ENCODE assay signal across 8 cellular contexts in genomic region chr16:28212532-28212873, GRCh38. TPM values are rescaled to one million over a fixed set of nuclear protein-coding genes. Genes with fewer than 3 reads are reported as not detected.
A peak's percentile ranks its signal among the peaks of the same experiment; 100 is the strongest.
DNase-seq lines count a peak whose midpoint lies in the region; ATAC-seq, FAIRE-seq and TF ChIP-seq lines count a peak whose summit lies in the region.

No MANE protein-coding gene starts in this region.

- H3K9ac ChIP-seq in GM12878 (ENCODE audit: control insufficient read depth, insufficient read depth, low read length): peak overlapping the region; percentile 54

- H3K79me2 ChIP-seq in ACC112 (ENCODE audit: control insufficient read depth, insufficient read depth, low read length, unreplicated experiment) (peaks cover 41% of the 10 kb centered on the region), GM12878 (ENCODE audit: control insufficient read depth, insufficient read depth, low read length) (peaks cover 40% of the 10 kb centered on the region)

- H3K36me3 ChIP-seq in ACC112 (ENCODE audit: insufficient read depth, low read length) (peaks cover 13% of the 10 kb centered on the region), GM12878 (ENCODE audit: control insufficient read depth in 2 of 2, insufficient read depth in 2 of 2, low read length in 1 of 2) (peaks cover 0 to 6% of the 10 kb centered on the region in 2 experiments; a peak in 3 of 4 replicates)

- no peak for TF ChIP-seq EP300 in GM12878 (IDR thresholded peaks at IDR 0.05; ENCODE audit: borderline replicate concordance in 1 of 2, control insufficient read depth in 1 of 2, low read depth in 2 of 2, low read length in 2 of 2)

- H3K27me3 ChIP-seq in ACC112 (ENCODE audit: insufficient read depth, low read length) (no peaks in the 10 kb centered on the region), GM12878 (replicated peaks in 1 of 2; ENCODE audit: control insufficient read depth in 2 of 2, insufficient read depth in 2 of 2, low read length in 1 of 2) (no peaks in the 10 kb centered on the region), mononuclear cell (ENCODE audit: insufficient read depth, low read length) (no peaks in the 10 kb centered on the region)

- intact Hi-C loops in GM12878 (cut with micrococcal nuclease; ENCODE audit: unreplicated experiment): no loop called here

- FAIRE-seq in GM12878 (lab: Jason Lieb, UNC): no peak

- H3K4me2 ChIP-seq in GM12878 (ENCODE audit: control insufficient read depth, insufficient read depth): peak overlapping the region; percentile 85

- H4K20me1 ChIP-seq in GM12878 (ENCODE audit: control insufficient read depth, insufficient read depth): no peaks in the 10 kb centered on the region; the same call in 1 of the 2 replicates

- in situ Hi-C loops in GM12878 (cut with MboI): no loop called here

- H3K4me3 ChIP-seq in ACC112 (ENCODE audit: low read depth, low read length): peak overlapping the region; percentile 98
- H3K4me3 ChIP-seq in GM12878: peak overlapping the region; percentile 73; the same call in 1 of the 2 replicates
- H3K4me3 ChIP-seq in mononuclear cell (ENCODE audit: low read length): peak overlapping the region; percentile 72

- CTCF ChIA-PET in GM12878 (lab: Yijun Ruan, JAX): interaction anchor here (1.7 to 8.1 kb wide), 5 partner anchors 10 to 240 kb away, joined by 5 to 91 read pairs (median 7); no protein-coding TSS in a partner anchor

- no peak for TF ChIP-seq RAD21 in GM12878 (IDR thresholded peaks at IDR 0.05; ENCODE audit: insufficient read depth, low read depth, low read length)

- peak; percentile 76 for DNase-seq in HT1080 (ENCODE audit: low read depth)
- DNase-seq in GM12878 (ENCODE audit: low read depth, low spot score): no peak
- DNase-seq in DMS79 treated with DMSO at 0.1 percent for 48 hours (lab: John Stamatoyannopoulos, UW): no peak
- no peak for DNase-seq in iPS-NIHi7 (ENCODE audit: extremely low spot score)
- no peak for DNase-seq in superior temporal gyrus (ENCODE audit: extremely low spot score)

- POLR2A ChIA-PET in GM12878 (lab: Charles Lee): interaction anchor here (1.6 to 2.2 kb wide), 3 partner anchors 22 to 72 kb away, joined by 3 to 9 read pairs (median 4); no protein-coding TSS in a partner anchor

- WGBS in GM12878 (ENCODE audit: insufficient coverage, insufficient replicate concordance, low lambda C conversion rate, missing lambda C conversion rate): 99% methylated on average over 4 of the region's 4 CpGs

- H3K9me3 ChIP-seq in GM12878 (replicated peaks; ENCODE audit: control insufficient read depth, insufficient read depth, low read length) (no peaks in the 10 kb centered on the region), mononuclear cell (ENCODE audit: low read depth, low read length) (no peaks in the 10 kb centered on the region)

- RAD21 ChIA-PET in GM12878 (lab: Charles Lee; ENCODE audit: unreplicated experiment): interaction anchor here (9.8 to 12.5 kb wide), 2 partner anchors 22 to 71 kb away, joined by 63 to 192 read pairs; no protein-coding TSS in a partner anchor

- SMC1A ChIA-PET in GM12878 (lab: Charles Lee; ENCODE audit: uncharacterized antibody, unreplicated experiment): interaction anchor here (1.8 to 13.4 kb wide), 3 partner anchors 10 to 72 kb away, joined by 7 to 272 read pairs (median 105); no protein-coding TSS in a partner anchor

- BruUV-seq in GM12878 (replicated peaks; lab: Mats Ljungman, UMichigan): no TSS peak

- ATAC-seq in GM12878 (no peak), HG02571 (IDR thresholded peaks at IDR 0.05; ENCODE audit: unreplicated experiment) (no peak)

- H3K4me1 ChIP-seq in ACC112 (ENCODE audit: control insufficient read depth, insufficient read depth, low read length, unreplicated experiment): peaks cover 32% of the 10 kb centered on the region
- H3K4me1 ChIP-seq in GM12878 (ENCODE audit: control insufficient read depth, insufficient read depth, low read length): peaks cover 6% of the 10 kb centered on the region; the same call in 1 of the 2 replicates
- H3K4me1 ChIP-seq in mononuclear cell (ENCODE audit: insufficient read depth, low read length): peaks cover 42% of the 10 kb centered on the region

- H3K27ac ChIP-seq in ACC112 (ENCODE audit: low read depth, low read length) (peak overlapping the region; percentile 71), GM12878 (ENCODE audit: control insufficient read depth, insufficient read depth) (peak overlapping the region; percentile 67)

- no peak for TF ChIP-seq CTCF in GM12878 (IDR thresholded peaks at IDR 0.05 in 2 of 3, conservative IDR thresholded peaks at IDR 0.05 in 1 of 3; ENCODE audit: control insufficient read depth in 2 of 3, extremely low read depth in 1 of 3, insufficient read depth in 1 of 3, low read depth in 3 of 3, low read length in 3 of 3)

- H2AFZ ChIP-seq in ACC112 (ENCODE audit: low read length, unreplicated experiment) (peak overlapping the region; percentile 100), GM12878 (ENCODE audit: control insufficient read depth, low read depth, low read length) (peak overlapping the region; percentile 97)

- no peak for TF ChIP-seq POLR2A in GM12878 (IDR thresholded peaks at IDR 0.05; ENCODE audit: low read depth, low read length)

TF ChIP-seq in GM12878, 131 proteins besides CTCF, POLR2A, EP300 and RAD21 (continues in another document):
- TF ChIP-seq HDAC2 (IDR thresholded peaks at IDR 0.05): no peak
- no peak for TF ChIP-seq ESRRA (IDR thresholded peaks at IDR 0.05; ENCODE audit: low read length)
- no peak for TF ChIP-seq CHD1 (IDR thresholded peaks at IDR 0.05; ENCODE audit: low read depth, low read length)
- no peak for TF ChIP-seq RB1 (IDR thresholded peaks at IDR 0.05; ENCODE audit: borderline replicate concordance)
- no peak for TF ChIP-seq USF1 (IDR thresholded peaks at IDR 0.05; ENCODE audit: borderline replicate concordance, extremely low read length, insufficient read depth, low read depth, low read length)
- no peak for TF ChIP-seq DPF2 (IDR thresholded peaks at IDR 0.05)
- TF ChIP-seq ZBTB4 (CRISPR knock-in tag; IDR thresholded peaks at IDR 0.05): no peak
- TF ChIP-seq SMARCA5 (IDR thresholded peaks at IDR 0.05): no peak
- TF ChIP-seq NR2C1 (IDR thresholded peaks at IDR 0.05): no peak

RNA-seq across cellular contexts. Expression of gene XPO6, which starts 0.7 kb away (rescaled TPM):
- total RNA-seq in HT1080 (2014; rRNA removed; shearing (Covaris generic)): 176 TPM in 2 replicates
- polyA plus RNA-seq in HT1080 (2015; cell fraction: cytosol; rRNA removed): 132 and 142 TPM in 2 replicates
- polyA plus RNA-seq in HT1080 (2015; cell fraction: nucleus; rRNA removed): 208 and 236 TPM in 2 replicates
- total RNA-seq in GM12878 (2013; cell fraction: nucleolus; rRNA removed): 640 and 681 TPM in 2 replicates
- total RNA-seq in GM12878 (2014; rRNA removed) (117 and 134 TPM in 2 replicates), GM12878 (2014; rRNA removed; fragmentation: Illumina TruSeq; extraction: Trizol) (79.2 and 86.3 TPM in 2 replicates), GM12878 (2021) (178 and 180 TPM in 2 replicates), mononuclear cell (211 TPM)
- polyA plus RNA-seq in GM12878 (2011; ENCODE audit: low read depth): 101 TPM
- polyA plus RNA-seq in GM12878 (2011; rRNA removed) (233 and 246 TPM in 2 replicates), GM12878 (2014; fragmentation: Illumina TruSeq; extraction: Trizol) (136 and 149 TPM in 2 replicates), GM12878 (2014; fragmentation: Nextera tagmentation; extraction: Ambion mirVana) (10 to 100 TPM in 1 of 2 experiments, 1 to 10 TPM in 1; 9.9 to 26.8 TPM), GM12878 (2014; rRNA removed) (143 and 152 TPM in 2 replicates), GM12878 (2016; fragmentation: Nextera tagmentation; extraction: Ambion mirVana) (10 to 100 TPM; 55.0 to 55.2 TPM)
- 320 and 350 TPM in 2 replicates for polyA plus RNA-seq in GM12878 (2011; cell fraction: cytosol; rRNA removed)
- 448 and 489 TPM in 2 replicates for polyA plus RNA-seq in GM12878 (2011; cell fraction: nucleus; rRNA removed)
- 110 and 124 TPM in 2 replicates for polyA plus RNA-seq in GM12878 (2012)
- 462 and 470 TPM in 2 replicates for polyA minus RNA-seq in GM12878 (2011; rRNA and poly(A)+ RNA removed)
- 122 and 141 TPM in 2 replicates for polyA minus RNA-seq in GM12878 (2011; cell fraction: cytosol; rRNA and poly(A)+ RNA removed)
- 280 and 319 TPM in 2 replicates for polyA minus RNA-seq in GM12878 (2011; cell fraction: nucleus; rRNA and poly(A)+ RNA removed)
